Comparison of ENCODE assay signal across 20 cellular contexts in genomic region chr17:17082878-17083277, GRCh38.
"Had no signal": no experiment of that assay in that cellular context is flagged by ENCODE, and none has a peak within 500 bp of the region (broad histone marks: within the 10 kb centered on the region; RNA-seq: fewer than 3 reads in every experiment).

No MANE protein-coding gene starts in this region.

- H3K4me3 Mint-ChIP-seq: activated CD4-positive, alpha-beta memory T cell treated with anti-CD3 and anti-CD28 coated beads for 36 hours; activated CD8-positive, alpha-beta memory T cell treated with anti-CD3 and anti-CD28 coated beads, Interleukin-2, amount 10 ng/mL, durations not matched to agents 7 days and 5 days; naive thymus-derived CD8-positive, alpha-beta T cell; stimulated activated naive CD8-positive, alpha-beta T cell treated with anti-CD3 and anti-CD28 coated beads, Interleukin-15, Interleukin-2, amounts not matched to agents 100 ng/mL and 50 ng/mL, for 24 hours had no signal

- H3K27ac ChIP-seq: coronary artery, prostate gland, suprapubic skin had no signal

- H3K9me3 ChIP-seq: prostate gland, suprapubic skin had no signal

- DNase-seq: activated CD4-positive, alpha-beta memory T cell treated with anti-CD3 and anti-CD28 coated beads for 36 hours; activated CD4-positive, alpha-beta T cell treated with anti-CD3 and anti-CD28 coated beads for 1 hour; activated CD8-positive, alpha-beta memory T cell treated with anti-CD3 and anti-CD28 coated beads, Interleukin-2, amount 10 ng/mL, durations not matched to agents 7 days and 5 days; activated effector memory CD4-positive, alpha-beta T cell treated with Interleukin-2 at 50 U/mL for 16 hours; activated naive CD4-positive, alpha-beta T cell treated with anti-CD3 and anti-CD28 coated beads, Interleukin-2, amount 50 U/mL, for 16 hours; activated T-cell treated with anti-CD3 and anti-CD28 coated beads, Interleukin-2, amount 50 U/mL, for 1 hour; amniotic stem cell; central memory CD4-positive, alpha-beta T cell; foreskin fibroblast; hypothalamus; occipital lobe; T-helper 1 cell; T1000; trophoblast cell had no signal

- H3K9me3 Mint-ChIP-seq: activated CD4-positive, alpha-beta memory T cell treated with anti-CD3 and anti-CD28 coated beads for 36 hours; naive thymus-derived CD8-positive, alpha-beta T cell; stimulated activated naive CD8-positive, alpha-beta T cell treated with anti-CD3 and anti-CD28 coated beads, Interleukin-15, Interleukin-2, amounts not matched to agents 100 ng/mL and 50 ng/mL, for 24 hours had no signal

- H3K27me3 Mint-ChIP-seq: activated CD4-positive, alpha-beta memory T cell treated with anti-CD3 and anti-CD28 coated beads for 36 hours; activated CD8-positive, alpha-beta memory T cell treated with anti-CD3 and anti-CD28 coated beads, Interleukin-2, amount 10 ng/mL, durations not matched to agents 7 days and 5 days; naive thymus-derived CD8-positive, alpha-beta T cell; stimulated activated naive CD8-positive, alpha-beta T cell treated with anti-CD3 and anti-CD28 coated beads, Interleukin-15, Interleukin-2, amounts not matched to agents 100 ng/mL and 50 ng/mL, for 24 hours had no signal

- H3K27me3 ChIP-seq: suprapubic skin had no signal

- H3K4me3 ChIP-seq: coronary artery, prostate gland, smooth muscle cell, suprapubic skin had no signal

- H3K36me3 ChIP-seq: prostate gland had no signal

- H3K27ac Mint-ChIP-seq: activated CD4-positive, alpha-beta memory T cell treated with anti-CD3 and anti-CD28 coated beads for 36 hours; activated CD8-positive, alpha-beta memory T cell treated with anti-CD3 and anti-CD28 coated beads, Interleukin-2, amount 10 ng/mL, durations not matched to agents 7 days and 5 days; naive thymus-derived CD8-positive, alpha-beta T cell; stimulated activated naive CD8-positive, alpha-beta T cell treated with anti-CD3 and anti-CD28 coated beads, Interleukin-15, Interleukin-2, amounts not matched to agents 100 ng/mL and 50 ng/mL, for 24 hours had no signal
